In genomic region chr16:68508641-68509240, GRCh38 we compare ENCODE assay signal across 36 cellular contexts.
"Had no signal": no experiment of that assay in that cellular context is flagged by ENCODE, and none has a peak within 500 bp of the region (broad histone marks: within the 10 kb centered on the region; RNA-seq: fewer than 3 reads in every experiment).

No MANE protein-coding gene starts in this region.

- H3K27ac ChIP-seq: adrenal gland, KMS-11, RWPE1, SJCRH30, SK-N-MC, VCaP had no signal

- H3K4me3 ChIP-seq: adrenal gland, SJCRH30, SK-N-MC had no signal

- H3K4me2 ChIP-seq: KMS-11 had no signal

- ATAC-seq: activated CD8-positive, alpha-beta T cell treated with anti-CD3 and anti-CD28 coated beads, Interleukin-2, amount 10 ng/mL, durations not matched to agents 7 days and 5 days; activated naive CD4-positive, alpha-beta T cell treated with anti-CD3 and anti-CD28 coated beads, Interleukin-2, amount 50 U/mL, for 72 hours; activated T-cell treated with anti-CD3 and anti-CD28 coated beads, Interleukin-2, amount 50 U/mL, for 4 hours; PC-3; T-cell had no signal

- H3K9me3 Mint-ChIP-seq: activated naive CD4-positive, alpha-beta T cell treated with anti-CD3 and anti-CD28 coated beads for 36 hours; activated naive CD4-positive, alpha-beta T cell treated with anti-CD3 and anti-CD28 coated beads, Interleukin-2, amount 50 U/mL, for 72 hours; activated T-cell treated with anti-CD3 and anti-CD28 coated beads, Interleukin-2, amount 50 U/mL, for 4 hours; activated T-helper 1 cell treated with anti-CD3 and anti-CD28 coated beads, Interleukin-12 subunit alpha, Interleukin-12 subunit beta, Interleukin-2, Interleukin-4 antibody, amounts not matched to agents 30 ng/mL and 10 ng/mL and 1 ng/mL, durations not matched to agents 14 hours and 24 hours and 36 hours; T-cell had no signal

- H3K9me3 ChIP-seq: adrenal gland, SJCRH30 had no signal

- H3K4me1 ChIP-seq: SJCRH30 had no signal

- H3K4me1 Mint-ChIP-seq: T-cell had no signal

- H3K27ac Mint-ChIP-seq: activated CD8-positive, alpha-beta T cell treated with anti-CD3 and anti-CD28 coated beads, Interleukin-2, amount 10 ng/mL, durations not matched to agents 7 days and 5 days; activated naive CD4-positive, alpha-beta T cell treated with anti-CD3 and anti-CD28 coated beads for 36 hours; activated naive CD4-positive, alpha-beta T cell treated with anti-CD3 and anti-CD28 coated beads, Interleukin-2, amount 50 U/mL, for 72 hours; activated T-helper 1 cell treated with anti-CD3 and anti-CD28 coated beads, Interleukin-12 subunit alpha, Interleukin-12 subunit beta, Interleukin-2, Interleukin-4 antibody, amounts not matched to agents 30 ng/mL and 10 ng/mL and 1 ng/mL, durations not matched to agents 14 hours and 24 hours and 36 hours; T-cell had no signal

- H3K27me3 ChIP-seq: adrenal gland, SJCRH30 had no signal

- DNase-seq: activated CD4-positive, alpha-beta T cell treated with anti-CD3 and anti-CD28 coated beads for 1 hour; activated CD4-positive, alpha-beta T cell treated with anti-CD3 and anti-CD28 coated beads for 48 hours; activated CD4-positive, alpha-beta T cell treated with anti-CD3 and anti-CD28 coated beads, Interleukin-2, amount 50 U/mL, for 4 hours; activated CD4-positive, CD25-positive, alpha-beta regulatory T cell; activated CD8-positive, alpha-beta T cell treated with anti-CD3 and anti-CD28 coated beads, Interleukin-2, amount 10 ng/mL, durations not matched to agents 7 days and 5 days; activated gamma-delta T cell treated with Interleukin-2 at 50 U/mL for 16 hours; activated naive CD4-positive, alpha-beta T cell treated with anti-CD3 and anti-CD28 coated beads for 36 hours; activated T-cell treated with anti-CD3 and anti-CD28 coated beads, Interleukin-2, amount 50 U/mL, for 4 hours; adrenal gland; caudate nucleus; cerebellar nuclear complex; MM.1S; NCI-H1092; NCI-H1436 treated with DMSO at 0.1 percent for 48 hours; NCI-H1694 treated with DMSO at 0.1 percent for 48 hours; NCI-H2029 treated with DMSO at 0.1 percent for 48 hours; NCI-H2107; NCI-H2171; NCI-H446; NCI-H510A treated with DMSO at 0.1 percent for 48 hours; NCI-H526 treated with DMSO at 0.1 percent for 48 hours; NCI-H774; NK-92 treated with Interleukin-12 subunit alpha and Interleukin-12 subunit beta, amount 100 ng/mL, for 24 hours; PC-3; SHP77; SJCRH30; T-cell; T-helper 2 cell; T-helper 9 cell had no signal

- H3K36me3 Mint-ChIP-seq: activated naive CD4-positive, alpha-beta T cell treated with anti-CD3 and anti-CD28 coated beads, Interleukin-2, amount 50 U/mL, for 72 hours; brain; T-cell had no signal

- H3K36me3 ChIP-seq: adrenal gland, SJCRH30 had no signal

- H3K9ac ChIP-seq: KMS-11 had no signal

- H3K4me3 Mint-ChIP-seq: activated CD8-positive, alpha-beta T cell treated with anti-CD3 and anti-CD28 coated beads, Interleukin-2, amount 10 ng/mL, durations not matched to agents 7 days and 5 days; activated naive CD4-positive, alpha-beta T cell treated with anti-CD3 and anti-CD28 coated beads for 36 hours; activated T-cell treated with anti-CD3 and anti-CD28 coated beads, Interleukin-2, amount 50 U/mL, for 4 hours; activated T-helper 1 cell treated with anti-CD3 and anti-CD28 coated beads, Interleukin-12 subunit alpha, Interleukin-12 subunit beta, Interleukin-2, Interleukin-4 antibody, amounts not matched to agents 30 ng/mL and 10 ng/mL and 1 ng/mL, durations not matched to agents 14 hours and 24 hours and 36 hours; brain; T-cell had no signal
